1 cellular context compared by ENCODE assay signal in genomic region chr3:120160050-120160449, GRCh38.
TF ChIP-seq lines count a peak whose summit lies in the region.

No MANE protein-coding gene starts in this region.

TF ChIP-seq in K562, 482 proteins besides CTCF, POLR2A, EP300 and RAD21 (continued from another document):
- TF ChIP-seq MGA (IDR thresholded peaks at IDR 0.05) (peak; percentile 42; the same call in 1 of the 2 replicates), HDAC2 (IDR thresholded peaks at IDR 0.05) (no peak), HNRNPH1 (optimal IDR thresholded peaks at IDR 0.05; ENCODE audit: low read depth, low read length) (no peak), ZNF3 (CRISPR knock-in tag; IDR thresholded peaks at IDR 0.05) (no peak), POLR3A (IDR thresholded peaks at IDR 0.05; ENCODE audit: borderline replicate concordance, extremely low read depth, insufficient read depth, insufficient read length) (no peak), CEBPG (CRISPR knock-in tag; IDR thresholded peaks at IDR 0.05) (peak; percentile 86), CEBPG (tag; conservative IDR thresholded peaks at IDR 0.05 in 1 of 2, IDR thresholded peaks at IDR 0.05 in 1 of 2) (peak; percentile 96 to 97)
